In the genomic region with DNA sequence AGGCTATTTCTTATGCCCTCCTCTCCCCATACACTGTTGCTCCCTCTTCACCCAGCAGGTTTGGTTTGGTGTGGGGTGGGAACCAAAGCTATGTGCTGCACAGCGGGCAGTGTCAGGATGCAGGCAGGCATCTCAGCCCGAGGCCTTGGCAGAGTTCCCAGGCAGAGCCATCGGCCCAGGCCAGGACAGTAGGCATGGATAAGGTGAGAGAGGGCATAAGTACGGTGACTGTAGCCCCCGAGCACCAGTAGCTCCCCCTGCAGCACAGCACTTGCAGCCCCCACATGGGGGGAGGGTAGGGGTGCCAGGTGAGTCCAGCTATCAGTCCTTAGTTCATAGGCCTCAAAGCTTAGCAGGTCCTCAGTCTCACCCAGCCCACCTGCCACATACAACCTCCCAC, we compare ENCODE assay signal across 1 cellular context.
TF ChIP-seq lines count a peak whose summit lies in the region.

No MANE protein-coding gene starts in this region.

TF ChIP-seq in H1, 55 proteins besides CTCF, POLR2A, EP300 and RAD21:
- TF ChIP-seq MAFK (IDR thresholded peaks at IDR 0.05; ENCODE audit: low read depth, low read length) (no peak), TAF1 (IDR thresholded peaks at IDR 0.05; ENCODE audit: low read depth, low read length) (no peak), GTF2F1 (IDR thresholded peaks at IDR 0.05; ENCODE audit: borderline replicate concordance, low read depth, low read length) (no peak), CHD1 (IDR thresholded peaks at IDR 0.05; ENCODE audit: low read depth, low read length) (no peak), JUN (IDR thresholded peaks at IDR 0.05; ENCODE audit: low read depth, low read length) (no peak), SIN3A (conservative IDR thresholded peaks at IDR 0.05 in 1 of 2, IDR thresholded peaks at IDR 0.05 in 1 of 2; ENCODE audit: low read depth in 1 of 2, low read length in 2 of 2) (no peak), TCF12 (IDR thresholded peaks at IDR 0.05; ENCODE audit: low read depth, low read length) (no peak), BCL11A (IDR thresholded peaks at IDR 0.05; ENCODE audit: low read depth in 2 of 2, low read length in 2 of 2) (no peak), TBP (IDR thresholded peaks at IDR 0.05; ENCODE audit: low read depth, low read length) (no peak), JUND (IDR thresholded peaks at IDR 0.05; ENCODE audit: low read length) (no peak), EZH2 (IDR thresholded peaks at IDR 0.05; ENCODE audit: low read depth, low read length, severe bottlenecking) (no peak)
- TF ChIP-seq, protein P1, sequence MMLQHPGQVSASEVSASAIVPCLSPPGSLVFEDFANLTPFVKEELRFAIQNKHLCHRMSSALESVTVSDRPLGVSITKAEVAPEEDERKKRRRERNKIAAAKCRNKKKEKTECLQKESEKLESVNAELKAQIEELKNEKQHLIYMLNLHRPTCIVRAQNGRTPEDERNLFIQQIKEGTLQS (IDR thresholded peaks at IDR 0.05; ENCODE audit: insufficient read depth, low read depth, low read length), result no peak
